11 cellular contexts compared by ENCODE assay signal in the genomic region with DNA sequence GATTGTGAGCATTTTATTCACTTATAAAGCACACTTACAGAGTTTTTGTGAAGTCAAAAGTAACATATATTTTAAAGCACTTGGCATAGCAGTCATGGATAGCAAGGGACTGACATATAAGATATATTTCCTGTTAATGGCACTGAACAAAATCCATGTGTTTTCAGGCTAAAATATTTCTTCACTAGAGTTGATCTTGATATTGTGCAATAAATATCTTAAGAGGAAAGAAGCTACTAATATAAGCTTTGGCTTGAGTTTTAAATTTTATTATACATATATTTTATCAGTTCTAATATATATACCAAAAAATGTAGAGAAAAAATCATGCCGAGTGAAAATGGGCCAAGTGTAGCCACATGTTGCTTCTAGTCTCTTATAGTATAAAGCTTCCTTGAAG.
"Had no signal": no experiment of that assay in that cellular context is flagged by ENCODE, and none has a peak within 500 bp of the region (broad histone marks: within the 10 kb centered on the region; RNA-seq: fewer than 3 reads in every experiment).

No MANE protein-coding gene starts in this region.

- H2AFZ ChIP-seq: GM23248, GM23338 had no signal

- ATAC-seq: GM23338, HCT116 had no signal

- H3K4me2 ChIP-seq: GM23338 had no signal

- DNase-seq: GM23248, GOT3, H7, H9, HCEC 1CT, HFFc6 had no signal

- H3K4me3 ChIP-seq: GM23248, GM23338, HAP-1 had no signal

- H3K9ac ChIP-seq: GM23248 had no signal

- H3K36me3 ChIP-seq: HAP-1 had no signal

- H3K9me3 ChIP-seq: HAP-1 had no signal

- H3K27ac ChIP-seq: GM23248 had no signal

- H3K4me1 ChIP-seq: HAP-1 had no signal

- FAIRE-seq: H1, H54 had no signal
